ENCODE assay signal across 16 cellular contexts in the genomic region with DNA sequence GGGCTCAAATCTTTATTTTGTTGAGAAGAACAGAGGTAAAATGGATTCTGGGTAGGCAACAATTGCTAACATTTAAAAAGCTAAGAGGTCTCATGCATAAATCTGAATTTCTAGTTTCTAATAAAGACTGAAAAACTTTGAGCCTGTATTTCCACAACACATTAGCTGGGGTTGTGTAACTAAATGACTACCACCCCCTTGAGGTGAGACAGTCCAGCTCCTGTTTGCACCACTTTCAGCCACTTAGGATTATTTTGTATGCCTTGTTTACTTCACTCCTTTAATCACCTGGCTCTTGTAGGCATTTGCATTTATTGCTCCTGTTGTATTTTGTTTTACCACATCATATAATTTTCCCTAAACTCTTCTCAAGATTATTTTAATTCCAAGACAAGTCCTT.
DNase-seq lines count a peak whose midpoint lies in the region; TF ChIP-seq lines count a peak whose summit lies in the region.
"Had no signal": no experiment of that assay in that cellular context is flagged by ENCODE, and none has a peak within 500 bp of the region (broad histone marks: within the 10 kb centered on the region; RNA-seq: fewer than 3 reads in every experiment).

No MANE protein-coding gene starts in this region.

- no peak overlapping the region for H3K4me3 Mint-ChIP-seq in activated T-cell treated with anti-CD3 and anti-CD28 coated beads, Interleukin-2, amount 50 U/mL, for 24 hours
- no peak overlapping the region for H3K4me3 Mint-ChIP-seq in CD14-positive monocyte

- no peaks in the 10 kb centered on the region for H3K4me1 Mint-ChIP-seq in activated T-cell treated with anti-CD3 and anti-CD28 coated beads, Interleukin-2, amount 50 U/mL, for 24 hours (ENCODE audit: low read depth)
- H3K4me1 Mint-ChIP-seq in CD14-positive monocyte = no peaks in the 10 kb centered on the region

- intact Hi-C loops in CD14-positive monocyte (cut with micrococcal nuclease) = no loop called here

- no peaks in the 10 kb centered on the region for H3K27me3 Mint-ChIP-seq in activated T-cell treated with anti-CD3 and anti-CD28 coated beads, Interleukin-2, amount 50 U/mL, for 24 hours
- H3K27me3 Mint-ChIP-seq in CD14-positive monocyte (ENCODE audit: low read depth in 3 of 3) = peaks cover 0 to 5% (median 0%) of the 10 kb centered on the region in 3 donors

- TF ChIP-seq CTCF in C4-2B (conservative IDR thresholded peaks at IDR 0.05) (peak; percentile 41), GM12875 (IDR thresholded peaks at IDR 0.05; ENCODE audit: borderline replicate concordance, insufficient read depth, low read depth, low read length) (0 out of 2 replicates have a peak, but pooled peaks have one; percentile 6), CD14-positive monocyte (IDR thresholded peaks at IDR 0.05) (no peak)

- in situ Hi-C loops in G401 (cut with HindIII; ENCODE audit: low sequenced_read_pairs) = no loop called here

- DNase-seq in NCI-H69 (lab: John Stamatoyannopoulos, UW) = peak; percentile 19
- peak; percentile 17 for DNase-seq in iPS-NIHi7 (ENCODE audit: extremely low spot score)
- DNase-seq in activated T-cell treated with anti-CD3 and anti-CD28 coated beads, Interleukin-2, amount 50 U/mL, for 24 hours = no peak
- DNase-seq in hepatic stellate cell (ENCODE audit: low spot score) = no peak
- DNase-seq in CD14-positive monocyte (ENCODE audit: low spot score) = no peak
- DNase-seq in G401 (ENCODE audit: low spot score) = no peak
- DNase-seq: activated CD4-positive, alpha-beta T cell treated with anti-CD3 and anti-CD28 coated beads for 48 hours; activated T-cell treated with anti-CD3 and anti-CD28 coated beads, Interleukin-2, amount 50 U/mL, for 1 hour; AML-193; EL; NCI-H1105; NCI-H774; spleen had no signal

- H3K4me3 ChIP-seq in GM12875 (ENCODE audit: low read depth, low read length) = no peak overlapping the region
- H3K4me3 ChIP-seq: coronary artery, spleen had no signal

- no peaks in the 10 kb centered on the region for H3K36me3 Mint-ChIP-seq in activated T-cell treated with anti-CD3 and anti-CD28 coated beads, Interleukin-2, amount 50 U/mL, for 24 hours (ENCODE audit: low read depth)
- H3K36me3 Mint-ChIP-seq in CD14-positive monocyte = no peaks in the 10 kb centered on the region

- H3K27ac Mint-ChIP-seq in activated T-cell treated with anti-CD3 and anti-CD28 coated beads, Interleukin-2, amount 50 U/mL, for 24 hours = no peak overlapping the region
- no peak overlapping the region for H3K27ac Mint-ChIP-seq in CD14-positive monocyte

- H3K9me3 Mint-ChIP-seq in activated T-cell treated with anti-CD3 and anti-CD28 coated beads, Interleukin-2, amount 50 U/mL, for 24 hours = no peaks in the 10 kb centered on the region
- H3K9me3 Mint-ChIP-seq in CD14-positive monocyte = peaks cover 4 to 21% (median 11%) of the 10 kb centered on the region in 7 donors

- no peak overlapping the region for H3K27ac ChIP-seq in C4-2B
- H3K27ac ChIP-seq: coronary artery, spleen had no signal

Comparison
In these comparisons a context has a peak if more than half of its experiments do, and no peak if none do; other contexts are left out.
1. DNase-seq: peak in NCI-H69 (single experiment) and iPS-NIHi7 (single experiment); none in activated T-cell treated with anti-CD3 and anti-CD28 coated beads, Interleukin-2, amount 50 U/mL, for 24 hours (single experiment), hepatic stellate cell (single experiment), CD14-positive monocyte (single experiment) and G401 (single experiment).